ENCODE assay signal across 1 cellular context in the genomic region with DNA sequence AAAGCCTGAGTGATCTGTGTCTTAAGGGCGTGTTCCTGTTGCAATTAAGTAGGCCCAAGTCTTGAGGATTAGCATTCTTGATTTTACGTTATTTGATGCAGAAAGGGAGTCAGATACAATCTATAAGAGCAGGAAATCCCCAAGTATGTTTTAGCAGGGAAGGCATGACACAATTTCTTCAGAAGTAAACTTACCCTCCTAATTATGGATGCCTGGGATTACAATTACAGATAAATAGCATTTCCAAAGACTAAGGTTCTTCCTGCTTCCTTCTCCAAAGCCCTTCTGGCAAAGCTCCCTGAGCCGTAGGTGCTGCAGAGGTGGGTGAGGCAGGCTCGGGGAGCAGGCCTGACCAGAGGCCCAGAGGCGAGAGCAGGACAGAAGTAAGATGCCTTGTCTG.
TF ChIP-seq lines count a peak whose summit lies in the region.

No MANE protein-coding gene starts in this region.

TF ChIP-seq in HepG2, 621 proteins besides CTCF, POLR2A, EP300 and RAD21:
- no peak for TF ChIP-seq ZNF572 (CRISPR knock-in tag; IDR thresholded peaks at IDR 0.05)
- TF ChIP-seq TP53 (CRISPR knock-in tag; conservative IDR thresholded peaks at IDR 0.05): no peak
- no peak for TF ChIP-seq PLRG1 (conservative IDR thresholded peaks at IDR 0.05)
- no peak for TF ChIP-seq FOXP4 (CRISPR knock-in tag; IDR thresholded peaks at IDR 0.05)
- TF ChIP-seq SNAI1 (CRISPR knock-in tag; IDR thresholded peaks at IDR 0.05; ENCODE audit: borderline replicate concordance): no peak
- TF ChIP-seq ZNF382 (CRISPR knock-in tag; IDR thresholded peaks at IDR 0.05; ENCODE audit: borderline replicate concordance): no peak
- TF ChIP-seq, protein P1, sequence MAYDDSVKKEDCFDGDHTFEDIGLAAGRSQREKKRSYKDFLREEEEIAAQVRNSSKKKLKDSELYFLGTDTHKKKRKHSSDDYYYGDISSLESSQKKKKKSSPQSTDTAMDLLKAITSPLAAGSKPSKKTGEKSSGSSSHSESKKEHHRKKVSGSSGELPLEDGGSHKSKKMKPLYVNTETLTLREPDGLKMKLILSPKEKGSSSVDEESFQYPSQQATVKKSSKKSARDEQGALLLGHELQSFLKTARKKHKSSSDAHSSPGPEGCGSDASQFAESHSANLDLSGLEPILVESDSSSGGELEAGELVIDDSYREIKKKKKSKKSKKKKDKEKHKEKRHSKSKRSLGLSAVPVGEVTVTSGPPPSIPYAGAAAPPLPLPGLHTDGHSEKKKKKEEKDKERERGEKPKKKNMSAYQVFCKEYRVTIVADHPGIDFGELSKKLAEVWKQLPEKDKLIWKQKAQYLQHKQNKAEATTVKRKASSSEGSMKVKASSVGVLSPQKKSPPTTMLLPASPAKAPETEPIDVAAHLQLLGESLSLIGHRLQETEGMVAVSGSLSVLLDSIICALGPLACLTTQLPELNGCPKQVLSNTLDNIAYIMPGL (CRISPR knock-in tag; IDR thresholded peaks at IDR 0.05; ENCODE audit: borderline replicate concordance in 1 of 2, low read depth in 1 of 2): no peak
- no peak for TF ChIP-seq ZSCAN12 (CRISPR knock-in tag; IDR thresholded peaks at IDR 0.05)
- TF ChIP-seq ZFP36L1 (CRISPR knock-in tag; IDR thresholded peaks at IDR 0.05): no peak
- TF ChIP-seq TFE3 (CRISPR knock-in tag; IDR thresholded peaks at IDR 0.05): no peak
- TF ChIP-seq REXO4 (CRISPR knock-in tag; IDR thresholded peaks at IDR 0.05; ENCODE audit: borderline replicate concordance): no peak
- no peak for TF ChIP-seq TFDP1 (CRISPR knock-in tag; IDR thresholded peaks at IDR 0.05; ENCODE audit: borderline replicate concordance)
- TF ChIP-seq NFATC3 (CRISPR knock-in tag; IDR thresholded peaks at IDR 0.05): no peak
- TF ChIP-seq PITX1 (CRISPR knock-in tag; IDR thresholded peaks at IDR 0.05): no peak
- TF ChIP-seq ZBTB38 (CRISPR knock-in tag; IDR thresholded peaks at IDR 0.05): no peak
